In genomic region chr12:93798752-93799151, GRCh38 we compare ENCODE assay signal across 16 cellular contexts.
DNase-seq lines count a peak whose midpoint lies in the region; ATAC-seq, FAIRE-seq and TF ChIP-seq lines count a peak whose summit lies in the region.
"Had no signal": no experiment of that assay in that cellular context is flagged by ENCODE, and none has a peak within 500 bp of the region (broad histone marks: within the 10 kb centered on the region; RNA-seq: fewer than 3 reads in every experiment).

No MANE protein-coding gene starts in this region.

- no peak overlapping the region for H2BK120ac ChIP-seq in H1 (replicated peaks; ENCODE audit: low read depth, low read length)

- no peak overlapping the region for H3K18ac ChIP-seq in H1 (ENCODE audit: extremely low read depth, low read length)

- no peak for DNase-seq in stimulated activated naive CD8-positive, alpha-beta T cell treated with anti-CD3 and anti-CD28 coated beads, Interleukin-15, amount 100 ng/mL, for 72 hours
- DNase-seq in stimulated activated naive CD8-positive, alpha-beta T cell treated with anti-CD3 and anti-CD28 coated beads, Interleukin-15, Interleukin-2, amounts not matched to agents 100 U/mL and 50 U/mL, for 24 hours: no peak
- no peak for DNase-seq in Karpas-422
- DNase-seq in H1 (ENCODE audit: low read depth in 1 of 2, low spot score in 2 of 2): no peak
- DNase-seq in NCI-H446 (lab: John Stamatoyannopoulos, UW): no peak
- no peak for DNase-seq in GF-D8 (lab: John Stamatoyannopoulos, UW)
- no peak for DNase-seq in activated gamma-delta T cell (lab: John Stamatoyannopoulos, UW)
- DNase-seq: CD4-positive, alpha-beta T cell; MV-4-11; NCI-H1417 treated with DMSO at 0.1 percent for 48 hours; NCI-H1930; NCI-H226; OCI-M1 had no signal

- no peak overlapping the region for H2AK5ac ChIP-seq in H1 (ENCODE audit: low read depth, low read length)

- no peaks in the 10 kb centered on the region for H3K9me3 Mint-ChIP-seq in stimulated activated naive CD8-positive, alpha-beta T cell treated with anti-CD3 and anti-CD28 coated beads, Interleukin-15, amount 100 ng/mL, for 72 hours
- H3K9me3 Mint-ChIP-seq: CD4-positive, alpha-beta T cell had no signal

- peak overlapping the region; percentile 52 for H4K91ac ChIP-seq in H1 (replicated peaks; ENCODE audit: insufficient read length, low read length)

- CTCF ChIA-PET in H1 (lab: Charles Lee; ENCODE audit: partially characterized antibody): interaction anchor here (0.9 to 2.5 kb wide), 3 partner anchors 23 to 303 kb away, joined by 3 to 8 read pairs (median 6); no protein-coding TSS in a partner anchor

- H3K4me3 Mint-ChIP-seq in stimulated activated naive CD8-positive, alpha-beta T cell treated with anti-CD3 and anti-CD28 coated beads, Interleukin-15, amount 100 ng/mL, for 72 hours: no peak overlapping the region
- H3K4me3 Mint-ChIP-seq: CD4-positive, alpha-beta T cell; IgD-negative memory B cell had no signal

- H3K4ac ChIP-seq in H1 (replicated peaks; ENCODE audit: insufficient read length, low read depth, low read length): no peak overlapping the region

- no peak overlapping the region for H3K9ac ChIP-seq in Karpas-422 (ENCODE audit: low read length)
- H3K9ac ChIP-seq in H1 (replicated peaks in 1 of 4; ENCODE audit: extremely low read depth in 1 of 4, low read depth in 3 of 4, low read length in 3 of 4): no peak overlapping the region

- no peak overlapping the region for H4K8ac ChIP-seq in H1 (ENCODE audit: extremely low read depth, insufficient read depth, low read length)

- H3K4me1 Mint-ChIP-seq in stimulated activated naive CD8-positive, alpha-beta T cell treated with anti-CD3 and anti-CD28 coated beads, Interleukin-15, amount 100 ng/mL, for 72 hours: peaks cover 27% of the 10 kb centered on the region

- no peaks in the 10 kb centered on the region for H3K23me2 ChIP-seq in H1 (ENCODE audit: low read depth, low read length)

- TF ChIP-seq EP300 in H1 (IDR thresholded peaks at IDR 0.05; ENCODE audit: borderline replicate concordance in 1 of 2, low read depth in 2 of 2, low read length in 2 of 2): no peak

- no peak for FAIRE-seq in H1 (lab: Jason Lieb, UNC)
- FAIRE-seq: GM19239 had no signal

- no peaks in the 10 kb centered on the region for H3K27me3 Mint-ChIP-seq in stimulated activated naive CD8-positive, alpha-beta T cell treated with anti-CD3 and anti-CD28 coated beads, Interleukin-15, amount 100 ng/mL, for 72 hours
- H3K27me3 Mint-ChIP-seq: CD4-positive, alpha-beta T cell; IgD-negative memory B cell had no signal

- H3K4me3 ChIP-seq in Karpas-422 (ENCODE audit: low read length) (peak overlapping the region; percentile 5; the same call in 1 of the 2 replicates), H1 (ENCODE audit: extremely low read depth in 1 of 4, insufficient read depth in 2 of 4, low read depth in 3 of 4, low read length in 4 of 4) (no peak overlapping the region)
- H3K4me3 ChIP-seq: HAP-1 had no signal

- H3K27ac ChIP-seq in Karpas-422 (ENCODE audit: low read length) (peak overlapping the region; percentile 28; the same call in 1 of the 2 replicates), H1 (ENCODE audit: low read depth, low read length) (no peak overlapping the region)

- H4K5ac ChIP-seq in H1 (ENCODE audit: insufficient read length, low read depth, low read length): no peak overlapping the region

- no peak overlapping the region for H3K56ac ChIP-seq in H1 (replicated peaks; ENCODE audit: insufficient read length, low read depth, low read length)

- TF ChIP-seq RAD21 in H1 (IDR thresholded peaks at IDR 0.05 in 1 of 2, conservative IDR thresholded peaks at IDR 0.05 in 1 of 2; ENCODE audit: low read depth in 2 of 2, low read length in 2 of 2): no peak

- H2AFZ ChIP-seq in Karpas-422 (ENCODE audit: low read length): peak overlapping the region; percentile 7; the same call in 1 of the 2 replicates
- H2AFZ ChIP-seq in H1 (ENCODE audit: low read length): no peak overlapping the region

- TF ChIP-seq CTCF in H1 (IDR thresholded peaks at IDR 0.05; ENCODE audit: control extremely low read depth in 1 of 3, insufficient read depth in 1 of 3, low read depth in 1 of 3, low read length in 3 of 3): no peak

- no peak for TF ChIP-seq POLR2A in H1 (IDR thresholded peaks at IDR 0.05; ENCODE audit: control extremely low read depth in 1 of 2, low read depth in 2 of 2, low read length in 2 of 2)

- no peaks in the 10 kb centered on the region for H3K79me2 ChIP-seq in Karpas-422 (ENCODE audit: low read length)
- no peaks in the 10 kb centered on the region for H3K79me2 ChIP-seq in H1 (ENCODE audit: control insufficient read depth in 1 of 2, insufficient read depth in 2 of 2, low read length in 2 of 2)

- H3K27ac Mint-ChIP-seq in stimulated activated naive CD8-positive, alpha-beta T cell treated with anti-CD3 and anti-CD28 coated beads, Interleukin-15, amount 100 ng/mL, for 72 hours: no peak overlapping the region
- H3K27ac Mint-ChIP-seq: CD4-positive, alpha-beta T cell had no signal

- no peaks in the 10 kb centered on the region for H3K36me3 ChIP-seq in Karpas-422 (ENCODE audit: insufficient read depth, low read length)
- no peaks in the 10 kb centered on the region for H3K36me3 ChIP-seq in H1 (ENCODE audit: control insufficient read depth in 2 of 4, insufficient read depth in 4 of 4, low read length in 3 of 4)
- H3K36me3 ChIP-seq: HAP-1 had no signal

- H3K4me2 ChIP-seq in Karpas-422 (ENCODE audit: low read depth, low read length, poor library complexity, severe bottlenecking): peak overlapping the region; percentile 31
- H3K4me2 ChIP-seq in H1 (ENCODE audit: insufficient read depth in 1 of 2, low read depth in 2 of 2, low read length in 2 of 2): no peak overlapping the region

- no peaks in the 10 kb centered on the region for H3K9me3 ChIP-seq in Karpas-422 (ENCODE audit: low read length)
- H3K9me3 ChIP-seq in H1 (ENCODE audit: insufficient read depth in 2 of 2, low read depth in 1 of 2, low read length in 1 of 2): no peaks in the 10 kb centered on the region
- H3K9me3 ChIP-seq: HAP-1 had no signal

- no peak overlapping the region for H3K23ac ChIP-seq in H1 (ENCODE audit: insufficient read length)

- H3K4me1 ChIP-seq in Karpas-422 (ENCODE audit: low read length) (peaks cover 57% of the 10 kb centered on the region), H1 (replicated peaks in 1 of 4; ENCODE audit: control insufficient read depth in 3 of 4, insufficient read depth in 4 of 4, low read length in 3 of 4) (peaks cover 0 to 7% (median 2%) of the 10 kb centered on the region in 4 experiments; a peak in 4 of 7 replicates)
- H3K4me1 ChIP-seq: HAP-1 had no signal

- ATAC-seq in stimulated activated naive CD8-positive, alpha-beta T cell treated with anti-CD3 and anti-CD28 coated beads, Interleukin-15, amount 100 ng/mL, for 72 hours: peak; percentile 18
- ATAC-seq in stimulated activated naive CD8-positive, alpha-beta T cell treated with anti-CD3 and anti-CD28 coated beads, Interleukin-15, Interleukin-2, amounts not matched to agents 100 U/mL and 50 U/mL, for 24 hours: no peak

- H2BK20ac ChIP-seq in H1 (ENCODE audit: low read length): no peak overlapping the region

- H4K20me1 ChIP-seq in Karpas-422 (ENCODE audit: insufficient read depth, low read depth, low read length) (no peaks in the 10 kb centered on the region), H1 (replicated peaks in 1 of 2; ENCODE audit: control insufficient read depth in 1 of 2, insufficient read depth in 2 of 2, low read length in 2 of 2) (no peaks in the 10 kb centered on the region)

- H3K9me2 ChIP-seq in Karpas-422 (replicated peaks; ENCODE audit: insufficient read depth, low read length): no peaks in the 10 kb centered on the region

- H2BK5ac ChIP-seq in H1 (ENCODE audit: low read depth, low read length): no peak overlapping the region

- 78% methylated on average over 2 of the region's 2 CpGs; no CpG with 5 or more reads in 1 of the 2 experiments for WGBS in H1 (ENCODE audit: extremely low coverage in 1 of 2, insufficient coverage in 1 of 2, insufficient read length in 1 of 2, insufficient replicate concordance in 2 of 2, low coverage in 1 of 2, low lambda C conversion rate in 2 of 2, missing lambda C conversion rate in 1 of 2), 2 experiments

- POLR2A ChIA-PET in H1 (lab: Charles Lee; ENCODE audit: partially characterized antibody): no interaction called here

- H2BK15ac ChIP-seq in H1 (ENCODE audit: low read length): 0 out of 2 replicates have a peak overlapping the region, but pooled peaks have one; percentile 5

- H3K27me3 ChIP-seq in Karpas-422 (ENCODE audit: low read length) (no peaks in the 10 kb centered on the region), H1 (replicated peaks in 1 of 4; ENCODE audit: control insufficient read depth in 3 of 4, extremely low read depth in 1 of 4, insufficient read depth in 3 of 4, low read length in 3 of 4) (no peaks in the 10 kb centered on the region)

- no peaks in the 10 kb centered on the region for H3K79me1 ChIP-seq in H1 (ENCODE audit: low read depth, low read length)

- H2BK12ac ChIP-seq in H1 (ENCODE audit: low read depth, low read length): no peak overlapping the region

- no peak overlapping the region for H3K14ac ChIP-seq in H1 (ENCODE audit: insufficient read length)

TF ChIP-seq in H1, 55 proteins besides CTCF, POLR2A, EP300 and RAD21:
- TF ChIP-seq BRCA1 (IDR thresholded peaks at IDR 0.05; ENCODE audit: low read depth, low read length): no peak
- TF ChIP-seq ATF3 (IDR thresholded peaks at IDR 0.05; ENCODE audit: insufficient read depth, low read depth, low read length): no peak
- no peak for TF ChIP-seq CEBPB (IDR thresholded peaks at IDR 0.05; ENCODE audit: low read depth, low read length)
- no peak for TF ChIP-seq ASH2L (IDR thresholded peaks at IDR 0.05; ENCODE audit: low read length)
- TF ChIP-seq RNF2 (IDR thresholded peaks at IDR 0.05; ENCODE audit: borderline replicate concordance, low read depth, low read length, missing control alignments, poor library complexity, severe bottlenecking): no peak
- no peak for TF ChIP-seq KDM5A (IDR thresholded peaks at IDR 0.05; ENCODE audit: low read length)
- no peak for TF ChIP-seq JUN (IDR thresholded peaks at IDR 0.05; ENCODE audit: low read depth, low read length)
TF ChIP-seq in H1: peak in this region for 0.
